ENCODE assay signal across 8 cellular contexts in genomic region chr18:12883003-12883683, GRCh38. TPM values are rescaled to one million over a fixed set of nuclear protein-coding genes. Genes with fewer than 3 reads are reported as not detected.
DNase-seq lines count a peak whose midpoint lies in the region; ATAC-seq and TF ChIP-seq lines count a peak whose summit lies in the region.

No MANE protein-coding gene starts in this region.

- peak overlapping the region; percentile 58 for H2AFZ ChIP-seq in mesenchymal stem cell (ENCODE audit: low read depth, low read length)

- H3K79me1 ChIP-seq in mesenchymal stem cell (replicated peaks; ENCODE audit: low read length, poor library complexity, severe bottlenecking): peaks cover 16% of the 10 kb centered on the region

- H3K36me3 ChIP-seq in RWPE2 (ENCODE audit: low read depth): no peaks in the 10 kb centered on the region
- H3K36me3 ChIP-seq in colonic mucosa: no peaks in the 10 kb centered on the region
- peaks cover 0 to 4% of the 10 kb centered on the region in 2 experiments for H3K36me3 ChIP-seq in mesenchymal stem cell (ENCODE audit: control insufficient read depth in 1 of 2, insufficient read depth in 2 of 2, low read depth in 1 of 2, low read length in 2 of 2)

- H3K27me3 ChIP-seq in RWPE2 (ENCODE audit: insufficient read depth, poor library complexity, severe bottlenecking) (no peaks in the 10 kb centered on the region), colonic mucosa (no peaks in the 10 kb centered on the region), mesenchymal stem cell (ENCODE audit: control insufficient read depth in 1 of 2, insufficient read depth in 1 of 2, low read length in 2 of 2) (no peaks in the 10 kb centered on the region)

- H3K4me1 ChIP-seq in RWPE2 (ENCODE audit: insufficient read depth, poor library complexity, severe bottlenecking) (peaks cover 18% of the 10 kb centered on the region), colonic mucosa (peaks cover 4% of the 10 kb centered on the region), mesenchymal stem cell (ENCODE audit: control insufficient read depth, insufficient read depth, low read depth, low read length) (peaks cover 4% of the 10 kb centered on the region)

- H3K9me3 Mint-ChIP-seq in type B pancreatic cell: no peaks in the 10 kb centered on the region

- H3K27me3 Mint-ChIP-seq in type B pancreatic cell: no peaks in the 10 kb centered on the region

- under 1% methylated on average over 35 of the region's 53 CpGs for WGBS in mesenchymal stem cell

- no peak for TF ChIP-seq CTCF in RWPE2 (IDR thresholded peaks at IDR 0.05; ENCODE audit: poor library complexity, severe bottlenecking)
- TF ChIP-seq CTCF in colonic mucosa (IDR thresholded peaks at IDR 0.05): no peak
- TF ChIP-seq CTCF in type B pancreatic cell (conservative IDR thresholded peaks at IDR 0.05): no peak

- peak overlapping the region; percentile 64 for H3K4me3 ChIP-seq in RWPE2 (ENCODE audit: severe bottlenecking)
- H3K4me3 ChIP-seq in colonic mucosa: peak overlapping the region; percentile 59
- H3K4me3 ChIP-seq in mesenchymal stem cell (ENCODE audit: insufficient read depth in 1 of 2, low read depth in 1 of 2, low read length in 2 of 2): peak overlapping the region; percentile 95 to 96

- H4K91ac ChIP-seq in mesenchymal stem cell (ENCODE audit: low read length): peak overlapping the region; percentile 57

- H2BK12ac ChIP-seq in mesenchymal stem cell (ENCODE audit: low read length in 2 of 2): peak overlapping the region in 1 of 2 experiments; percentile 18

- ATAC-seq in HG02840 (IDR thresholded peaks at IDR 0.05; ENCODE audit: low FRiP score, unreplicated experiment) (peak; percentile 5), RWPE2 (ENCODE audit: low read depth) (peak; percentile 17; the same call in 1 of the 3 replicates)

- no peak overlapping the region for H2AK5ac ChIP-seq in mesenchymal stem cell (ENCODE audit: low read length, severe bottlenecking)

- H3K36me3 Mint-ChIP-seq in type B pancreatic cell: peaks cover 3% of the 10 kb centered on the region

- peaks cover 33% of the 10 kb centered on the region for H3K4me1 Mint-ChIP-seq in type B pancreatic cell (ENCODE audit: unreplicated experiment)

- intact Hi-C loops in colonic mucosa (cut with DNase I): loop anchor here (10.0 kb wide), 1 partner anchor 48 kb away; no protein-coding TSS in a partner anchor

- DNase-seq in DMS53 (lab: John Stamatoyannopoulos, UW) (peak; percentile 84), DMS53 treated with DMSO at 0.1 percent for 48 hours (lab: John Stamatoyannopoulos, UW; ENCODE audit: unreplicated experiment) (no peak), RWPE2 (ENCODE audit: low spot score) (no peak), colonic mucosa (peak; percentile 32), mesenchymal stem cell (peak; percentile 26), type B pancreatic cell (ENCODE audit: extremely low spot score, unreplicated experiment) (no peak), NCI-H2081 (lab: John Stamatoyannopoulos, UW) (no peak)

- peak overlapping the region; percentile 96 for H3K27ac Mint-ChIP-seq in type B pancreatic cell

- H3K23ac ChIP-seq in mesenchymal stem cell (ENCODE audit: low read length in 2 of 2): peak overlapping the region; percentile 64 to 99

- H3K18ac ChIP-seq in mesenchymal stem cell (ENCODE audit: low read depth in 1 of 2, low read length in 2 of 2): peak overlapping the region; percentile 82 to 93

- peak overlapping the region; percentile 29 for H2BK15ac ChIP-seq in mesenchymal stem cell (ENCODE audit: low read depth, poor library complexity, severe bottlenecking)

- H3K14ac ChIP-seq in mesenchymal stem cell (ENCODE audit: low read length in 2 of 2): peak overlapping the region in 1 of 2 experiments; percentile 98

- H3K9me3 ChIP-seq in RWPE2 (ENCODE audit: severe bottlenecking) (no peaks in the 10 kb centered on the region), colonic mucosa (no peaks in the 10 kb centered on the region), mesenchymal stem cell (ENCODE audit: control insufficient read depth, low read length) (no peaks in the 10 kb centered on the region)

- peak overlapping the region; percentile 90 for H3K4me3 Mint-ChIP-seq in type B pancreatic cell

- peak overlapping the region in 1 of 2 experiments; percentile 96 for H3K4ac ChIP-seq in mesenchymal stem cell (ENCODE audit: low read depth in 1 of 2, low read length in 2 of 2)

- H2BK5ac ChIP-seq in mesenchymal stem cell (ENCODE audit: low read depth, low read length, poor library complexity, severe bottlenecking): peak overlapping the region; percentile 79

- H4K8ac ChIP-seq in mesenchymal stem cell (ENCODE audit: low read length): peak overlapping the region; percentile 47

- H3K9ac ChIP-seq in colonic mucosa (ENCODE audit: low read depth in 2 of 2, low read length in 2 of 2) (peak overlapping the region; percentile 91 to 97), mesenchymal stem cell (ENCODE audit: low read length) (peak overlapping the region; percentile 98)

- peak overlapping the region; percentile 80 for H3K27ac ChIP-seq in RWPE2 (ENCODE audit: poor library complexity, severe bottlenecking)
- peak overlapping the region; percentile 98 for H3K27ac ChIP-seq in colonic mucosa
- peak overlapping the region; percentile 36 for H3K27ac ChIP-seq in mesenchymal stem cell (ENCODE audit: low read length, poor library complexity, severe bottlenecking)

- peak overlapping the region; percentile 81 for H2BK120ac ChIP-seq in mesenchymal stem cell (ENCODE audit: low read depth, low read length)

- peak overlapping the region; percentile 69 for H3K4me2 ChIP-seq in mesenchymal stem cell (ENCODE audit: low read length, poor library complexity, severe bottlenecking)

RNA-seq across cellular contexts. Expression of gene PTPN2, which starts 0.9 kb away (rescaled TPM):
- total RNA-seq in colonic mucosa (10 to 100 TPM; 32.2 to 34.3 TPM), type B pancreatic cell (ENCODE audit: low replicate concordance) (31.4 and 32.7 TPM in 2 replicates)
- 18.4 TPM for polyA plus RNA-seq in mesenchymal stem cell (2013, experiment 1 of 2)
- polyA plus RNA-seq in mesenchymal stem cell (2013, experiment 2 of 2): 16.9 TPM

Comparison
In these comparisons a context has a peak if more than half of its experiments do, and no peak if none do; other contexts are left out.
1. DNase-seq: peak in DMS53 (single experiment), colonic mucosa (single experiment) and mesenchymal stem cell (single experiment); none in DMS53 treated with DMSO at 0.1 percent for 48 hours (single experiment), RWPE2 (single experiment), type B pancreatic cell (single experiment) and NCI-H2081 (0 of 2).
2. H3K27ac ChIP-seq: peak in every context shown above with its lines; median percentile 98 in colonic mucosa; 80 in RWPE2; 36 in mesenchymal stem cell.
3. Peak in every context shown above with its lines, with median percentiles within 50 percentile points of each other: H3K4me3 ChIP-seq.